9 cellular contexts compared by ENCODE assay signal in the genomic region with DNA sequence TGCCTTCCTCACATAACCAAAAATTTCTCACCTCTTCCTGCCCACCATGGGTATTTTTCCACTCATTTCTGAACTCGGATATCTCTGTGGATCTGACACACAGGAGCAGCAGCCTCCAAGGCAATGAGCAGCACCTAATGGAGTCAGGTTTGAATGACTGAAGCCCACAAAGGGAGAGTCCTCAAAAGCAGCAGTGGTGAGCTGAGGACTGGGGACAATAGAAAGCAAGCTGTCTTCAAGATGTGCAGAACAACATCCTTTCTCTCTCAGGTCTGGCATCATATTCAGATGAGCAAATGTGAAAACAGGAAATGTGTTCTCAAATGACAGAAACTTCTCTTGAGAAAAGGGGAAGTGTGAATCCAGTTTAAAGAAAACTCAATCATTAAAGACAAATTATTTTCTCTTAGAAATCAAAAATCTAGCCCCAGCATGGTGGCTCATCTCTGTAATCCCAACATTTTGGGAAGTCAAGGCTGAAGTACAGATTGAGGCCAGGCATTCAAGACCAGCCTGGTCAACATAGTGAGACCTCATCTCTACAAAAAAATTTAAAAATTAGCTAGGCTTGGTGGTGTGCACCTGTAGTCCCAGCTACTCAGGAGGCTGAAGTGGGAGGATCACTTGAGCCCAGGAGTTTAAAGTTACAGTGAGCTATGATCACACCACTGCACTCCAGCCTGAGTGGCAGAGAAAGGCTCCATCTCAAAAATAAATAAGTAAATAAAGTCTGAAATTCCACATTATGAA. TPM values are rescaled to one million over a fixed set of nuclear protein-coding genes. Genes with fewer than 3 reads are reported as not detected.
DNase-seq lines count a peak whose midpoint lies in the region; ATAC-seq and TF ChIP-seq lines count a peak whose summit lies in the region.
"Had no signal": no experiment of that assay in that cellular context is flagged by ENCODE, and none has a peak within 500 bp of the region (broad histone marks: within the 10 kb centered on the region; RNA-seq: fewer than 3 reads in every experiment).

No MANE protein-coding gene starts in this region.

- TF ChIP-seq CTCF in SU-DHL-6 (IDR thresholded peaks at IDR 0.05; ENCODE audit: insufficient read depth, low read length, poor library complexity, severe bottlenecking) = no peak

- H3K27me3 ChIP-seq in SU-DHL-6 (ENCODE audit: low read length) (no peaks in the 10 kb centered on the region), mesendoderm (ENCODE audit: insufficient read depth, low read length, poor library complexity) (no peaks in the 10 kb centered on the region)

- peaks cover 0 to 3% (median 0%) of the 10 kb centered on the region in 7 donors for H3K9me3 Mint-ChIP-seq in naive B cell

- H3K27ac ChIP-seq in SU-DHL-6 (ENCODE audit: low read depth, low read length) = no peak overlapping the region
- H3K27ac ChIP-seq in mesendoderm (ENCODE audit: low read depth, low read length) = no peak overlapping the region
- H3K27ac ChIP-seq: VCaP had no signal

- no peaks in the 10 kb centered on the region for H3K9me2 ChIP-seq in SU-DHL-6 (replicated peaks; ENCODE audit: insufficient read depth, low read length)

- no peaks in the 10 kb centered on the region for H3K79me1 ChIP-seq in mesendoderm (ENCODE audit: low read length)

- H3K4me1 ChIP-seq in mesendoderm (ENCODE audit: control insufficient read depth, low read depth, low read length) = no peaks in the 10 kb centered on the region

- H3K4me2 ChIP-seq in SU-DHL-6 (ENCODE audit: low read depth, low read length, poor library complexity, severe bottlenecking) (peak overlapping the region; percentile 9), mesendoderm (ENCODE audit: low read length) (no peak overlapping the region)

- H3K4ac ChIP-seq in mesendoderm (ENCODE audit: low read depth, low read length) = no peak overlapping the region

- H3K36me3 ChIP-seq in SU-DHL-6 (ENCODE audit: low read length) = no peaks in the 10 kb centered on the region
- H3K36me3 ChIP-seq in mesendoderm (ENCODE audit: control insufficient read depth, insufficient read depth, low read length) = no peaks in the 10 kb centered on the region

- no peak overlapping the region for H3K56ac ChIP-seq in mesendoderm (ENCODE audit: low read length)

- H3K27me3 Mint-ChIP-seq in naive B cell = no peaks in the 10 kb centered on the region

- H4K8ac ChIP-seq in mesendoderm (ENCODE audit: low read depth, low read length) = no peak overlapping the region

- WGBS in mesendoderm (ENCODE audit: extremely low coverage, insufficient coverage, low lambda C conversion rate) = no CpG with 5 or more reads among the region's 1 CpG

- DNase-seq in activated gamma-delta T cell treated with Interleukin-2 at 50 U/mL for 16 hours = peak; percentile 4
- DNase-seq in activated gamma-delta T cell (lab: John Stamatoyannopoulos, UW) = no peak
- peak; percentile 82 for DNase-seq in naive B cell
- DNase-seq in NCI-H446 (lab: John Stamatoyannopoulos, UW) = no peak
- DNase-seq in foreskin melanocyte = no peak
- DNase-seq in mesendoderm = no peak

- no peak overlapping the region for H3K4me3 ChIP-seq in SU-DHL-6 (ENCODE audit: insufficient read depth, low read length, poor library complexity, severe bottlenecking)
- H3K4me3 ChIP-seq in mesendoderm (ENCODE audit: low read length) = no peak overlapping the region

- H3K27ac Mint-ChIP-seq in naive B cell = peak overlapping the region; percentile 98 to 100 (median 99)

- no peak overlapping the region for H2AK5ac ChIP-seq in mesendoderm (ENCODE audit: low read length)

- H3K9me3 ChIP-seq in SU-DHL-6 (ENCODE audit: insufficient read depth, low read length) = no peaks in the 10 kb centered on the region

- no peaks in the 10 kb centered on the region for H3F3A ChIP-seq in SU-DHL-6 (ENCODE audit: insufficient read depth)

- no peak overlapping the region for H3K18ac ChIP-seq in mesendoderm (ENCODE audit: low read length)

- no peaks in the 10 kb centered on the region for H4K20me1 ChIP-seq in SU-DHL-6 (ENCODE audit: low read depth, low read length)

- ATAC-seq in HG02970 (IDR thresholded peaks at IDR 0.05; ENCODE audit: low FRiP score, unreplicated experiment) = peak; percentile 97
- ATAC-seq in naive B cell (ENCODE audit: low read depth in 2 of 2) = peak; percentile 97 to 98

- H3K9ac ChIP-seq in SU-DHL-6 (ENCODE audit: low read length) = no peak overlapping the region
- no peak overlapping the region for H3K9ac ChIP-seq in mesendoderm (ENCODE audit: low read length)

- H4K5ac ChIP-seq in mesendoderm (ENCODE audit: low read length) = no peak overlapping the region

- no peak overlapping the region for H3K23ac ChIP-seq in mesendoderm (ENCODE audit: low read length)

- H3K36me3 Mint-ChIP-seq in naive B cell = no peaks in the 10 kb centered on the region

- H3K79me2 ChIP-seq in SU-DHL-6 (ENCODE audit: insufficient read depth, low read length) = no peaks in the 10 kb centered on the region
- no peaks in the 10 kb centered on the region for H3K79me2 ChIP-seq in mesendoderm (ENCODE audit: control insufficient read depth, insufficient read depth, low read length)

- no peak overlapping the region for H2AFZ ChIP-seq in SU-DHL-6 (ENCODE audit: low read depth, low read length, severe bottlenecking)

- no peak overlapping the region for H2BK15ac ChIP-seq in mesendoderm (replicated peaks; ENCODE audit: low read depth)

- H2BK5ac ChIP-seq in mesendoderm (ENCODE audit: low read length) = no peak overlapping the region

- no peak overlapping the region for H2BK120ac ChIP-seq in mesendoderm (ENCODE audit: low read depth, low read length)

- H3K4me3 Mint-ChIP-seq in naive B cell = peak overlapping the region; percentile 86 to 99 (median 99)

- H3K4me1 Mint-ChIP-seq in naive B cell = peaks cover 20 to 31% (median 20%) of the 10 kb centered on the region in 3 donors

RNA-seq across cellular contexts. Expression of a gene that starts 54.2 kb away (rescaled TPM):
- polyA plus RNA-seq in naive B cell (ENCODE audit: low read depth in 6 of 6) = 10 to 100 TPM; 28.7 to 41.4 (median 34.2) TPM
- not detected for polyA plus RNA-seq in mesendoderm (2013, experiment 1 of 2)
- 0.04 TPM for polyA plus RNA-seq in mesendoderm (2013, experiment 2 of 2)

Comparison
In these comparisons a context has a peak if more than half of its experiments do, and no peak if none do; other contexts are left out.
1. DNase-seq: peak in activated gamma-delta T cell treated with Interleukin-2 at 50 U/mL for 16 hours (single experiment) and naive B cell (single experiment); none in activated gamma-delta T cell (single experiment), NCI-H446 (0 of 2), foreskin melanocyte (single experiment) and mesendoderm (single experiment).